ENCODE assay signal across 9 cellular contexts in genomic region chr11:5441414-5441813, GRCh38. TPM values are rescaled to one million over a fixed set of nuclear protein-coding genes. Genes with fewer than 3 reads are reported as not detected.
"Had no signal": no experiment of that assay in that cellular context is flagged by ENCODE, and none has a peak within 500 bp of the region (broad histone marks: within the 10 kb centered on the region; RNA-seq: fewer than 3 reads in every experiment).

Gene OR51I1 (minus strand): TSS chr11:5441514. CDS start chr11:5441514, 0 bp downstream.

- H3K36me3 ChIP-seq: HAP-1 had no signal

- H3K27ac Mint-ChIP-seq: GM23338, H9, HFFc6 had no signal

- H3K9me3 ChIP-seq: HAP-1 had no signal

- H2AFZ ChIP-seq: GM23248, GM23338 had no signal

- H3K4me3 ChIP-seq: GM23248, GM23338, HAP-1 had no signal

- H3K4me3 Mint-ChIP-seq: GM23338, H9, HFFc6 had no signal

- H3K4me1 ChIP-seq: HAP-1 had no signal

- ATAC-seq: GM23338 had no signal

- H3K27ac ChIP-seq: GM23248 had no signal

- H3K4me2 ChIP-seq: GM23338 had no signal

- H3K9ac ChIP-seq: GM23248 had no signal

- H3K4me1 Mint-ChIP-seq: GM23338, H9 had no signal

- DNase-seq: GM23248, GOT3, H7, H9, HCEC 1CT, HFFc6 had no signal

- H3K9me3 Mint-ChIP-seq: GM23338, HFFc6 had no signal

RNA-seq across cellular contexts. Expression of gene OR51I1, which starts in this region (rescaled TPM):
- total RNA-seq: GM23248, H1, H7, H9, HFFc6 had no signal
- polyA plus RNA-seq: GM23248, GM23338, H1 had no signal
